Comparison of ENCODE assay signal across 19 cellular contexts in the genomic region with DNA sequence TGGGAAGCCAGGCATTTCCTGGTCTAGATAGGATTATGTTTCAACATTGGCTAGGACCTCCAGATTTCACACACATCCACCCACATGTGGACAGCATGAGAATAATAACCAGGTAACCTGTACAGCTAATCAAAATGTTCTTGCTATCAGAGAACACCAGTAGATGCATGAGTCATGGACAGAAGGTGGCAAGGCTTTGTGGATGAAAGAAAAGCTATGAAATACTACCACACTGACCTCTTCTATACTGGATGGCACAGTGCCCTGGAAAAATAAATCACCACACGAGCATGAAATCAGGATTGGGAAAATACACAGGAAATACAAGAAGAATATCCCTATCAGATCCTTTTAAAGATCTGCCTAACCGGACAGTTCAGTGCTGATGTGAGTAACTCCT.
DNase-seq lines count a peak whose midpoint lies in the region; ATAC-seq and TF ChIP-seq lines count a peak whose summit lies in the region.
"Had no signal": no experiment of that assay in that cellular context is flagged by ENCODE, and none has a peak within 500 bp of the region (broad histone marks: within the 10 kb centered on the region; RNA-seq: fewer than 3 reads in every experiment).

No MANE protein-coding gene starts in this region.

- TF ChIP-seq POLR2A in IMR-90 (IDR thresholded peaks at IDR 0.05; ENCODE audit: low read depth, low read length) (no peak), upper lobe of left lung (IDR thresholded peaks at IDR 0.05) (no peak)

- DNase-seq in IMR-90 (peak; percentile 12), RWPE1 (ENCODE audit: low spot score) (peak; percentile 14), fibroblast of gingiva (ENCODE audit: low read depth) (peak; percentile 29), myocyte (ENCODE audit: low read depth) (peak; percentile 9), upper lobe of left lung (no peak), RPMI8226 (no peak)
- no peak for DNase-seq in activated effector memory CD4-positive, alpha-beta T cell treated with Interleukin-2 at 50 U/mL for 16 hours
- DNase-seq: activated CD8-positive, alpha-beta T cell treated with anti-CD3 and anti-CD28 coated beads for 36 hours; COR-L47; HCEC 1CT; NCI-H1105; right cardiac atrium; stimulated activated CD4-positive, alpha-beta T cell treated with anti-CD3 and anti-CD28 coated beads, Interleukin-1b, Interleukin-23, amount 100 ng/mL, for 48 hours; substantia nigra had no signal

- no peak for ATAC-seq in IMR-90 (ENCODE audit: low read depth)
- ATAC-seq in upper lobe of left lung (ENCODE audit: low FRiP score in 2 of 2), result no peak
- ATAC-seq in HG03442 (IDR thresholded peaks at IDR 0.05; ENCODE audit: unreplicated experiment), result no peak
- ATAC-seq: activated CD8-positive, alpha-beta T cell treated with anti-CD3 and anti-CD28 coated beads for 36 hours had no signal

- dilution Hi-C loops in IMR-90 (cut with HindIII; ENCODE audit: low sequenced_read_pairs, unreplicated experiment), result no loop called here

- H3K79me1 ChIP-seq in IMR-90 (ENCODE audit: low read depth in 1 of 2, low read length in 2 of 2), result peaks cover 0 to 3% of the 10 kb centered on the region in 2 experiments; a peak in 3 of 4 replicates

- H3K9ac ChIP-seq in IMR-90 (ENCODE audit: low read depth, low read length), result no peak overlapping the region
- H3K9ac ChIP-seq: neural progenitor cell had no signal

- H4K91ac ChIP-seq in IMR-90 (ENCODE audit: insufficient read depth, low read depth, low read length), result no peak overlapping the region

- no CpG with 5 or more reads among the region's 2 CpGs for WGBS in IMR-90 (ENCODE audit: extremely low coverage in 2 of 2, insufficient read length in 1 of 2), 2 experiments
- 49 to 53% methylated on average over 2 of the region's 2 CpGs for WGBS in upper lobe of left lung, 2 donors

- no peak overlapping the region for H3K14ac ChIP-seq in IMR-90 (replicated peaks; ENCODE audit: low read depth, low read length)

- H4K8ac ChIP-seq in IMR-90 (ENCODE audit: low read depth in 2 of 2, low read length in 2 of 2), result no peak overlapping the region

- TF ChIP-seq CTCF in IMR-90 (conservative IDR thresholded peaks at IDR 0.05; ENCODE audit: low read depth, low read length) (no peak), RWPE1 (conservative IDR thresholded peaks at IDR 0.05; ENCODE audit: low read depth) (no peak), upper lobe of left lung (IDR thresholded peaks at IDR 0.05) (no peak)

- POLR2A ChIA-PET in IMR-90 (lab: Charles Lee; ENCODE audit: unreplicated experiment) (no interaction called here), RWPE1 (lab: Yijun Ruan, JAX; ENCODE audit: low non-redundant PET) (no interaction called here)

- H3K9me3 ChIP-seq in IMR-90 (ENCODE audit: control insufficient read depth, insufficient read depth, low read length), result no peaks in the 10 kb centered on the region
- H3K9me3 ChIP-seq in upper lobe of left lung, result no peaks in the 10 kb centered on the region
- H3K9me3 ChIP-seq: adrenal gland had no signal

- H3K27ac ChIP-seq in IMR-90 (ENCODE audit: insufficient read depth, low read length), result no peak overlapping the region
- H3K27ac ChIP-seq in RWPE1, result no peak overlapping the region
- H3K27ac ChIP-seq in upper lobe of left lung, result no peak overlapping the region
- H3K27ac ChIP-seq: adrenal gland, neural progenitor cell, SK-N-MC had no signal

- in situ Hi-C loops in IMR-90 (cut with MboI; ENCODE audit: low sequenced_read_pairs), result no loop called here

- H2AFZ ChIP-seq in IMR-90 (replicated peaks; ENCODE audit: low read length, poor library complexity), result no peak overlapping the region
- H2AFZ ChIP-seq: neural progenitor cell had no signal

- H3K9me1 ChIP-seq in IMR-90 (ENCODE audit: insufficient read depth, low read length), result no peaks in the 10 kb centered on the region

- H2AK5ac ChIP-seq in IMR-90 (ENCODE audit: low read depth, low read length), result no peak overlapping the region

- BruUV-seq in IMR-90 (replicated peaks; lab: Mats Ljungman, UMichigan), result no TSS peak

- no peak overlapping the region for H2BK120ac ChIP-seq in IMR-90 (ENCODE audit: low read depth, low read length)

- H2BK5ac ChIP-seq in IMR-90 (ENCODE audit: low read depth, low read length, poor library complexity, severe bottlenecking), result no peak overlapping the region

- no peak overlapping the region for H2BK15ac ChIP-seq in IMR-90 (ENCODE audit: low read depth, low read length)

- no peak overlapping the region for H3K4me2 ChIP-seq in IMR-90 (ENCODE audit: low read depth, low read length)
- H3K4me2 ChIP-seq: neural progenitor cell had no signal

- H2BK20ac ChIP-seq in IMR-90 (ENCODE audit: low read depth, low read length), result no peak overlapping the region

- CTCF ChIA-PET in IMR-90 (lab: Yijun Ruan, JAX) (interaction anchor here (0.6 to 1.3 kb wide), 2 partner anchors 28 to 316 kb away, joined by 3 read pairs; no protein-coding TSS in a partner anchor), RWPE1 (lab: Yijun Ruan, JAX) (interaction anchor here (1.1 kb wide), 1 partner anchor 13 kb away, joined by 3 read pairs; no protein-coding TSS in a partner anchor)

- intact Hi-C loops in IMR-90 (cut with micrococcal nuclease), result no loop called here

- H4K20me1 ChIP-seq in IMR-90 (ENCODE audit: insufficient read depth, low read length), result no peaks in the 10 kb centered on the region

- H3K4me3 ChIP-seq in IMR-90 (ENCODE audit: insufficient read depth, low read depth, low read length) (no peak overlapping the region), upper lobe of left lung (no peak overlapping the region)
- H3K4me3 ChIP-seq: adrenal gland, lung, neural progenitor cell, SK-N-MC had no signal

- no peak overlapping the region for H4K5ac ChIP-seq in IMR-90 (ENCODE audit: low read depth, low read length)

- H3K4me1 ChIP-seq in IMR-90 (ENCODE audit: control insufficient read depth, insufficient read depth, low read length) (peaks cover 2% of the 10 kb centered on the region; the same call in 1 of the 2 replicates), upper lobe of left lung (no peaks in the 10 kb centered on the region)

- H3K4ac ChIP-seq in IMR-90 (ENCODE audit: low read depth, low read length), result no peak overlapping the region

- no peak overlapping the region for H2AK9ac ChIP-seq in IMR-90 (replicated peaks; ENCODE audit: low read depth, low read length, poor library complexity)

- TF ChIP-seq EP300 in upper lobe of left lung (IDR thresholded peaks at IDR 0.05), result no peak

- H3K18ac ChIP-seq in IMR-90 (ENCODE audit: low read depth, low read length), result no peak overlapping the region

- no peaks in the 10 kb centered on the region for H3K36me3 ChIP-seq in IMR-90 (ENCODE audit: control insufficient read depth, insufficient read depth, low read length)
- H3K36me3 ChIP-seq in upper lobe of left lung, result no peaks in the 10 kb centered on the region
- H3K36me3 ChIP-seq: adrenal gland, neural progenitor cell had no signal

- H3K23ac ChIP-seq in IMR-90 (ENCODE audit: low read depth, low read length), result no peak overlapping the region

- no peaks in the 10 kb centered on the region for H3K27me3 ChIP-seq in IMR-90 (ENCODE audit: control insufficient read depth, insufficient read depth, low read length)
- H3K27me3 ChIP-seq in upper lobe of left lung, result no peaks in the 10 kb centered on the region
- H3K27me3 ChIP-seq: adrenal gland, neural progenitor cell had no signal

- TF ChIP-seq RAD21 in IMR-90 (IDR thresholded peaks at IDR 0.05; ENCODE audit: low read length), result no peak

- H3K56ac ChIP-seq in IMR-90 (ENCODE audit: extremely low read depth, insufficient read depth, low read length), result no peak overlapping the region

TF ChIP-seq in IMR-90, 13 proteins besides CTCF, POLR2A, EP300 and RAD21:
- TF ChIP-seq RCOR1 (IDR thresholded peaks at IDR 0.05; ENCODE audit: insufficient replicate concordance, low read length) (no peak), MAZ (IDR thresholded peaks at IDR 0.05; ENCODE audit: borderline replicate concordance, low read depth, low read length) (no peak), RFX5 (IDR thresholded peaks at IDR 0.05; ENCODE audit: low read depth, low read length) (no peak), CHD1 (IDR thresholded peaks at IDR 0.05; ENCODE audit: low read depth, low read length) (no peak), NFE2L2 (IDR thresholded peaks at IDR 0.05; ENCODE audit: low read depth, low read length) (no peak), CEBPB (IDR thresholded peaks at IDR 0.05; ENCODE audit: low read depth, low read length) (no peak)
- TF ChIP-seq, protein P1, sequence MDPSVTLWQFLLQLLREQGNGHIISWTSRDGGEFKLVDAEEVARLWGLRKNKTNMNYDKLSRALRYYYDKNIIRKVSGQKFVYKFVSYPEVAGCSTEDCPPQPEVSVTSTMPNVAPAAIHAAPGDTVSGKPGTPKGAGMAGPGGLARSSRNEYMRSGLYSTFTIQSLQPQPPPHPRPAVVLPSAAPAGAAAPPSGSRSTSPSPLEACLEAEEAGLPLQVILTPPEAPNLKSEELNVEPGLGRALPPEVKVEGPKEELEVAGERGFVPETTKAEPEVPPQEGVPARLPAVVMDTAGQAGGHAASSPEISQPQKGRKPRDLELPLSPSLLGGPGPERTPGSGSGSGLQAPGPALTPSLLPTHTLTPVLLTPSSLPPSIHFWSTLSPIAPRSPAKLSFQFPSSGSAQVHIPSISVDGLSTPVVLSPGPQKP (IDR thresholded peaks at IDR 0.05; ENCODE audit: borderline replicate concordance, low read depth, low read length), result no peak

Comparison
In these comparisons a context has a peak if more than half of its experiments do, and no peak if none do; other contexts are left out.
1. DNase-seq: peak in IMR-90 (single experiment), RWPE1 (single experiment), fibroblast of gingiva (single experiment) and myocyte (single experiment); none in upper lobe of left lung (0 of 2), RPMI8226 (single experiment) and activated effector memory CD4-positive, alpha-beta T cell treated with Interleukin-2 at 50 U/mL for 16 hours (single experiment).